23 cellular contexts compared by ENCODE assay signal in the genomic region with DNA sequence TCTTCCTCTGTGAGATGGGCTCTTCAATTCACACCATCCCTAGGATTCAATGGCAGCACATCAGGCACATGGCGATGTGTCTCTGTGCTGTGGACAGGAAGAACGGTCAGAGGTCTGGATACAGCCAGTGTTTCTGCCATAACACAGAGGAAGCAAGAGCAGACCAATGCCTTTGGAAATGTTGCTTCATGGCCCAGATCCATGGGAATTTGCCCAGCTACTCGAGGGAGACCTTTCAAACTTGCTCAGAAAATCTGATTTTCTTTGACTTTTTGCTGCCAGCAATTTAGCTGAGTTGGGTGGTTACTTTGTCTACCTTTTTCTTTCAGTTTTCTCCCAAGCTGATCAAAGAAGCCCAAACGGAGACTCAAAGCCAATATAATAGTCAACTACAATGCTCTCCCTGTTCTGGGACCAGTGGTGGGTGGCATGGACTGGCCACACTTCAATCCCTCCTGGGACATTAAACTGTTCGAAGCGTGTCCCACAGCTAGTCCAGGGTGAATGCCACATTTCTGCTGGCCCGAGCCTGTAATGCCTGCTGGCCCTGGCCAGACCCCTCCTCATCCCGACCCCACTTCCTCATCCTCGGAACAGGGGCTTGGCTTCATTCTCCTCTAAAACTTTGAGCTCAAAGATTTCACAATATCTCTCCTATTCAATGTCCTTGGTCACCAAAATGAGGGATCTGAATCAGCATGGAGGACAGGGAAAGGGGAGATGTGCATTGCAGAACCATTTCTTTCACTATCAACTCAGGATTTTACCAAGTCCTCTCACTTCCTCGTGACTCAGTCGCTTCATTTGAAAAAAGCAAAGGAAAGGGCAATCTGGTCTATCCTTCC.
A peak's percentile ranks its signal among the peaks of the same experiment; 100 is the strongest.
DNase-seq lines count a peak whose midpoint lies in the region; ATAC-seq, FAIRE-seq and TF ChIP-seq lines count a peak whose summit lies in the region.
"Had no signal": no experiment of that assay in that cellular context is flagged by ENCODE, and none has a peak within 500 bp of the region (broad histone marks: within the 10 kb centered on the region; RNA-seq: fewer than 3 reads in every experiment).

No MANE protein-coding gene starts in this region.

- H2BK5ac ChIP-seq in IMR-90 (ENCODE audit: low read depth, low read length, poor library complexity, severe bottlenecking): no peak overlapping the region

- intact Hi-C loops in IMR-90 (cut with micrococcal nuclease): no loop called here
- intact Hi-C loops in K562 (cut with micrococcal nuclease): no loop called here

- peaks cover 19% of the 10 kb centered on the region for H3K27me3 ChIP-seq in IMR-90 (ENCODE audit: control insufficient read depth, insufficient read depth, low read length)
- peaks cover 27 to 62% of the 10 kb centered on the region in 2 experiments; a peak in 4 of 5 replicates for H3K27me3 ChIP-seq in K562 (ENCODE audit: control insufficient read depth in 2 of 2, insufficient read depth in 2 of 2, low read length in 2 of 2)
- H3K27me3 ChIP-seq: tibial artery had no signal

- TF ChIP-seq POLR2A in IMR-90 (IDR thresholded peaks at IDR 0.05; ENCODE audit: low read depth, low read length) (no peak), K562 (conservative IDR thresholded peaks at IDR 0.05) (no peak)

- DNase-seq in IMR-90 (no peak), K562 (ENCODE audit: extremely low read depth in 1 of 4, low spot score in 3 of 4) (no peak), inferior parietal cortex (ENCODE audit: extremely low spot score) (peak; percentile 25), putamen (ENCODE audit: low spot score) (peak; percentile 49), NCI-H2029 (lab: John Stamatoyannopoulos, UW) (no peak), HEK293T (ENCODE audit: extremely low spot score) (no peak)
- DNase-seq: activated CD4-positive, alpha-beta T cell treated with anti-CD3 and anti-CD28 coated beads, Interleukin-2, amount 10 ng/mL, durations not matched to agents 7 days and 5 days; activated CD8-positive, alpha-beta memory T cell treated with anti-CD3 and anti-CD28 coated beads, Interleukin-2, amount 10 ng/mL, durations not matched to agents 7 days and 5 days; activated naive CD4-positive, alpha-beta T cell treated with anti-CD3 and anti-CD28 coated beads, Interleukin-2, amount 50 U/mL, for 16 hours; CD8-positive, alpha-beta T cell; heart left ventricle; left lung; NCI-H1105; NCI-H2029 treated with DMSO at 0.1 percent for 48 hours; NCI-H226; NCI-H748 treated with DMSO at 0.1 percent for 48 hours; stimulated activated CD4-positive, alpha-beta T cell treated with anti-CD3 and anti-CD28 coated beads, Interleukin-15, amount 100 ng/mL, for 24 hours; stimulated activated naive CD8-positive, alpha-beta T cell treated with anti-CD3 and anti-CD28 coated beads, Interleukin-15, amount 100 ng/mL, for 72 hours; tibial artery had no signal

- no peak overlapping the region for H3K4me2 ChIP-seq in IMR-90 (ENCODE audit: low read depth, low read length)
- no peak overlapping the region for H3K4me2 ChIP-seq in K562 (ENCODE audit: insufficient read depth, low read length)
- H3K4me2 ChIP-seq: GM23338 had no signal

- no peak for TF ChIP-seq EP300 in K562 (IDR thresholded peaks at IDR 0.05; ENCODE audit: low read length)

- no peak overlapping the region for H2BK20ac ChIP-seq in IMR-90 (ENCODE audit: low read depth, low read length)

- H4K91ac ChIP-seq in IMR-90 (ENCODE audit: insufficient read depth, low read depth, low read length): no peak overlapping the region

- 0 out of 2 replicates have a peak overlapping the region, but pooled peaks have one; percentile 17 for H3K14ac ChIP-seq in IMR-90 (replicated peaks; ENCODE audit: low read depth, low read length)

- H3K9ac ChIP-seq in IMR-90 (ENCODE audit: low read depth, low read length) (no peak overlapping the region), K562 (ENCODE audit: insufficient read depth in 1 of 2, low read depth in 2 of 2, low read length in 2 of 2) (no peak overlapping the region)
- H3K9ac ChIP-seq: parathyroid adenoma had no signal

- no peaks in the 10 kb centered on the region for H3K36me3 ChIP-seq in IMR-90 (ENCODE audit: control insufficient read depth, insufficient read depth, low read length)
- no peaks in the 10 kb centered on the region for H3K36me3 ChIP-seq in K562 (ENCODE audit: control insufficient read depth, insufficient read depth, low read length)
- H3K36me3 ChIP-seq: heart left ventricle, left lung, tibial artery had no signal

- H3K18ac ChIP-seq in IMR-90 (ENCODE audit: low read depth, low read length): no peak overlapping the region; the same call in 1 of the 2 replicates

- dilution Hi-C loops in IMR-90 (cut with HindIII; ENCODE audit: low sequenced_read_pairs, unreplicated experiment): loop anchor here (10.0 kb wide), 1 partner anchor 90 kb away; a partner anchor contains a TSS

- BruUV-seq in IMR-90 (replicated peaks; lab: Mats Ljungman, UMichigan) (no TSS peak), K562 (replicated peaks; lab: Mats Ljungman, UMichigan) (no TSS peak)

- peak overlapping the region; percentile 57 for H2AK5ac ChIP-seq in IMR-90 (ENCODE audit: low read depth, low read length)

- CTCF ChIA-PET in IMR-90 (lab: Yijun Ruan, JAX) (no interaction called here), K562 (lab: Yijun Ruan, JAX; ENCODE audit: low intra/inter-chr PET ratio) (no interaction called here), HEK293T (lab: Yijun Ruan, JAX) (no interaction called here)

- POLR2A ChIA-PET in IMR-90 (lab: Charles Lee; ENCODE audit: unreplicated experiment) (no interaction called here), K562 (lab: Yijun Ruan, JAX) (interaction anchor here (0.8 kb wide), 1 partner anchor 225 kb away, joined by 3 read pairs; no protein-coding TSS in a partner anchor), HEK293T (lab: Yijun Ruan, JAX) (no interaction called here)

- H2BK120ac ChIP-seq in IMR-90 (ENCODE audit: low read depth, low read length): no peak overlapping the region

- peak overlapping the region; percentile 36; the same call in 1 of the 2 replicates for H3K4ac ChIP-seq in IMR-90 (ENCODE audit: low read depth, low read length)

- H3K79me2 ChIP-seq in K562 (ENCODE audit: control insufficient read depth, insufficient read depth, low read length): no peaks in the 10 kb centered on the region
- H3K79me2 ChIP-seq: parathyroid adenoma had no signal

- H4K20me1 ChIP-seq in IMR-90 (ENCODE audit: insufficient read depth, low read length) (peaks cover 11% of the 10 kb centered on the region), K562 (replicated peaks; ENCODE audit: control insufficient read depth, insufficient read depth, low read length) (0 out of 2 replicates have a peak, but pooled peaks cover 7% of the 10 kb centered on the region)

- H2AK9ac ChIP-seq in IMR-90 (replicated peaks; ENCODE audit: low read depth, low read length, poor library complexity): no peak overlapping the region

- WGBS in IMR-90 (ENCODE audit: extremely low coverage in 2 of 2, insufficient read length in 1 of 2), 2 experiments: 96% methylated on average over 3 of the region's 11 CpGs; no CpG with 5 or more reads in 1 of the 2 experiments
- 6% methylated on average over 11 of the region's 11 CpGs for WGBS in K562 (ENCODE audit: insufficient coverage, low coverage, missing lambda C conversion rate)

- TF ChIP-seq RAD21 in IMR-90 (IDR thresholded peaks at IDR 0.05; ENCODE audit: low read length) (no peak), K562 (CRISPR knock-in tag; conservative IDR thresholded peaks at IDR 0.05 in 1 of 2, IDR thresholded peaks at IDR 0.05 in 1 of 2) (no peak)

- in situ Hi-C loops in IMR-90 (cut with MboI; ENCODE audit: low sequenced_read_pairs): no loop called here
- in situ Hi-C loops in K562 (cut with MboI): no loop called here

- no peak for ATAC-seq in IMR-90 (ENCODE audit: low read depth)
- ATAC-seq in K562: no peak
- no peak for ATAC-seq in GM21390 (IDR thresholded peaks at IDR 0.05; ENCODE audit: unreplicated experiment)
- ATAC-seq: activated CD8-positive, alpha-beta memory T cell treated with anti-CD3 and anti-CD28 coated beads, Interleukin-2, amount 10 ng/mL, durations not matched to agents 7 days and 5 days; CD8-positive, alpha-beta T cell; stimulated activated naive CD8-positive, alpha-beta T cell treated with anti-CD3 and anti-CD28 coated beads, Interleukin-15, amount 100 ng/mL, for 72 hours had no signal

- H2AFZ ChIP-seq in IMR-90 (replicated peaks; ENCODE audit: low read length, poor library complexity) (no peak overlapping the region), K562 (ENCODE audit: low read depth, low read length) (no peak overlapping the region)
- H2AFZ ChIP-seq: GM23338, parathyroid adenoma had no signal

- H3K9me3 ChIP-seq in IMR-90 (ENCODE audit: control insufficient read depth, insufficient read depth, low read length): no peaks in the 10 kb centered on the region
- no peaks in the 10 kb centered on the region for H3K9me3 ChIP-seq in K562 (replicated peaks; ENCODE audit: control insufficient read depth, insufficient read depth, low read depth, low read length)
- H3K9me3 ChIP-seq: heart left ventricle, left lung, tibial artery had no signal

- H3K4me1 ChIP-seq in IMR-90 (ENCODE audit: control insufficient read depth, insufficient read depth, low read length) (peaks cover 11% of the 10 kb centered on the region; the same call in 1 of the 2 replicates), K562 (replicated peaks in 1 of 2; ENCODE audit: control insufficient read depth in 2 of 2, insufficient read depth in 2 of 2, low read length in 2 of 2) (peaks cover 0 to 4% of the 10 kb centered on the region in 2 experiments; a peak in 2 of 5 replicates)
- H3K4me1 ChIP-seq: parathyroid adenoma had no signal

- no peak overlapping the region for H3K27ac ChIP-seq in IMR-90 (ENCODE audit: insufficient read depth, low read length)
- H3K27ac ChIP-seq in K562 (ENCODE audit: extremely low read depth, low read depth, low read length): no peak overlapping the region
- H3K27ac ChIP-seq: parathyroid adenoma had no signal

- no peak overlapping the region for H3K4me3 ChIP-seq in IMR-90 (ENCODE audit: insufficient read depth, low read depth, low read length)
- H3K4me3 ChIP-seq in K562: no peak overlapping the region
- H3K4me3 ChIP-seq: GM23338, heart left ventricle, left lung, tibial artery had no signal

- no peak overlapping the region for H3K23ac ChIP-seq in IMR-90 (ENCODE audit: low read depth, low read length)

- H3K79me1 ChIP-seq in IMR-90 (ENCODE audit: low read depth in 1 of 2, low read length in 2 of 2): peaks cover 0 to 3% of the 10 kb centered on the region in 2 experiments; a peak in 1 of 4 replicates

- H4K8ac ChIP-seq in IMR-90 (ENCODE audit: low read depth in 2 of 2, low read length in 2 of 2): no peak overlapping the region

- FAIRE-seq in K562 (lab: Jason Lieb, UNC): no peak
- FAIRE-seq: GM19239 had no signal

- no peak overlapping the region for H2BK15ac ChIP-seq in IMR-90 (ENCODE audit: low read depth, low read length)

- H3K56ac ChIP-seq in IMR-90 (ENCODE audit: extremely low read depth, insufficient read depth, low read length): no peak overlapping the region

- H3K9me1 ChIP-seq in IMR-90 (ENCODE audit: insufficient read depth, low read length) (peaks cover 16% of the 10 kb centered on the region), K562 (ENCODE audit: control insufficient read depth, insufficient read depth, low read length) (peaks cover 4% of the 10 kb centered on the region)

- H4K5ac ChIP-seq in IMR-90 (ENCODE audit: low read depth, low read length): no peak overlapping the region

- no peak for TF ChIP-seq CTCF in IMR-90 (conservative IDR thresholded peaks at IDR 0.05; ENCODE audit: low read depth, low read length)
- TF ChIP-seq CTCF in K562 (IDR thresholded peaks at IDR 0.05 in 2 of 3, conservative IDR thresholded peaks at IDR 0.05 in 1 of 3; ENCODE audit: insufficient read depth in 2 of 3, low read depth in 1 of 3, low read length in 3 of 3): no peak

Comparison
In these comparisons a context has a peak if more than half of its experiments do, and no peak if none do; other contexts are left out.
1. DNase-seq: peak in inferior parietal cortex (single experiment) and putamen (single experiment); none in IMR-90 (single experiment), K562 (0 of 4), NCI-H2029 (single experiment) and HEK293T (single experiment).